ENCODE assay signal across 22 cellular contexts in the genomic region with DNA sequence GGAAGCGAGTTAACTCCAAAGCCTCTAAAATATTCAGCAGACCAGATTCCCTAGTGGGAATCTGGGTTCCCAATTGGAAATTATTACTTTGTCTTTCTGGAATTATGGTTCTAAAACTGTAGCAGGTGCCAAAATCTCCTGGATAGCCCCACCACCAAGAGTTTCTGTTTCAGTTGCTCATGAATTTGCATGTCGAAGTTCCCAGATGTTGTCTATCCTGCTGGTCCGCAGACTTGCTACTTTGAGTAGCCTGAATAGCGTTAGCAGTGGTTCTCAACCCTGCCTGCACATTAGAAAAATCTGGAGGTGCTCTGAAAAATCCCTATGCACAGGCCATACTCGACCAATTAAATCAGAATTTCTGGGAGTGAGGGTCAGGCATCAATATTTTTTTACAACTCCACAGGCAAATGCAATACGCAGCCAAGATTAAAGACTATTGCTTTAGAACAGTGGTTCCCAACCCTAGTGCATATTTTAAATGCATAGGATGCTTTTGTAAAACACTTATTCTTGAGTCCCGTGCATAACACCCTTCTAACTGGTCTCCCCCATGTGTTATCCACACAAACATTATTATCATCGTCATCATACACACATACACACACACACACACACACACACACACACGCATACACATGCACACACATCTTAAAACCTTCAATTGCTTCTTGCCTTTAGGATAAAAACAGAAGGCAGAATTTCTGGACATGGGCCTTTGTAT.
DNase-seq lines count a peak whose midpoint lies in the region; ATAC-seq and TF ChIP-seq lines count a peak whose summit lies in the region.
"Had no signal": no experiment of that assay in that cellular context is flagged by ENCODE, and none has a peak within 500 bp of the region (broad histone marks: within the 10 kb centered on the region; RNA-seq: fewer than 3 reads in every experiment).

No MANE protein-coding gene starts in this region.

- H3K36me3 ChIP-seq in mammary epithelial cell (ENCODE audit: insufficient read depth, low read length) (no peaks in the 10 kb centered on the region), lower lobe of right lung (no peaks in the 10 kb centered on the region), tibial artery (no peaks in the 10 kb centered on the region)
- H3K36me3 ChIP-seq: BLaER1, MG63, SJCRH30 had no signal

- H2AFZ ChIP-seq in mammary epithelial cell (ENCODE audit: low read depth, low read length), result peak overlapping the region; percentile 67

- WGBS in mammary epithelial cell (ENCODE audit: low coverage, missing lambda C conversion rate), result 78% methylated on average over 9 of the region's 9 CpGs

- no peaks in the 10 kb centered on the region for H3K79me2 ChIP-seq in mammary epithelial cell (ENCODE audit: insufficient read depth, low read length)

- CTCF ChIA-PET in mammary epithelial cell (lab: Charles Lee; ENCODE audit: low non-redundant PET) (no interaction called here), RWPE1 (lab: Yijun Ruan, JAX) (interaction anchor here (0.6 kb wide), 1 partner anchor 204 kb away, joined by 3 read pairs; no protein-coding TSS in a partner anchor)

- POLR2A ChIA-PET in RWPE1 (lab: Yijun Ruan, JAX; ENCODE audit: low non-redundant PET), result no interaction called here

- ATAC-seq in Right ventricle myocardium superior (ENCODE audit: poor library complexity), result peak; percentile 38
- ATAC-seq in lower lobe of right lung, result no peak
- ATAC-seq: activated CD8-positive, alpha-beta memory T cell treated with anti-CD3 and anti-CD28 coated beads, Interleukin-2, amount 10 ng/mL, durations not matched to agents 7 days and 5 days; activated T-helper 17 cell treated with anti-CD3 and anti-CD28 coated beads, Interleukin-2, amount 50 U/mL, for 72 hours; T-helper 17 cell had no signal

- H4K20me1 ChIP-seq in mammary epithelial cell (ENCODE audit: insufficient read depth, low read length), result no peaks in the 10 kb centered on the region
- H4K20me1 ChIP-seq: BLaER1 had no signal

- H3K27ac ChIP-seq in mammary epithelial cell (ENCODE audit: insufficient read depth, low read depth, low read length) (no peak overlapping the region), lower lobe of right lung (peak overlapping the region; percentile 25), tibial artery (peak overlapping the region; percentile 56 to 66), RWPE1 (no peak overlapping the region)
- H3K27ac ChIP-seq: BLaER1, dorsolateral prefrontal cortex, SJCRH30 had no signal

- DNase-seq in Right ventricle myocardium superior, result no peak
- no peak for DNase-seq in cardiac septum (ENCODE audit: low spot score)
- no peak for DNase-seq in mammary epithelial cell
- no peak for DNase-seq in lower lobe of right lung
- no peak for DNase-seq in tibial artery
- no peak for DNase-seq in COLO668 (lab: John Stamatoyannopoulos, UW; ENCODE audit: unreplicated experiment)
- no peak for DNase-seq in NOMO-1 treated with DMSO at 0.1 percent for 48 hours (lab: John Stamatoyannopoulos, UW; ENCODE audit: unreplicated experiment)
- DNase-seq in RWPE1 (ENCODE audit: low spot score), result no peak
- DNase-seq: activated CD4-positive, alpha-beta T cell treated with anti-CD3 and anti-CD28 coated beads, Interleukin-2, amount 10 ng/mL, durations not matched to agents 24 days and 14 days; activated CD8-positive, alpha-beta memory T cell treated with anti-CD3 and anti-CD28 coated beads, Interleukin-2, amount 10 ng/mL, durations not matched to agents 7 days and 5 days; Calu3; dorsolateral prefrontal cortex; erythroblast; NCI-H1436; NCI-H2171; NCI-H69; SJCRH30; substantia nigra; T-helper 17 cell had no signal

- dilution Hi-C loops in mammary epithelial cell (cut with HindIII; ENCODE audit: low sequenced_read_pairs), result no loop called here

- TF ChIP-seq CTCF in mammary epithelial cell (conservative IDR thresholded peaks at IDR 0.05 in 1 of 2, IDR thresholded peaks at IDR 0.05 in 1 of 2; ENCODE audit: extremely low read depth in 1 of 2, insufficient read depth in 1 of 2, low read depth in 1 of 2, low read length in 2 of 2) (no peak), lower lobe of right lung (IDR thresholded peaks at IDR 0.05) (no peak), tibial artery (IDR thresholded peaks at IDR 0.05) (no peak), RWPE1 (conservative IDR thresholded peaks at IDR 0.05; ENCODE audit: low read depth) (no peak)

- no peaks in the 10 kb centered on the region for H3K9me3 ChIP-seq in mammary epithelial cell (replicated peaks; ENCODE audit: insufficient read depth, low read length)
- no peaks in the 10 kb centered on the region for H3K9me3 ChIP-seq in lower lobe of right lung
- no peaks in the 10 kb centered on the region for H3K9me3 ChIP-seq in tibial artery
- H3K9me3 ChIP-seq: BLaER1, MG63 had no signal

- H3K4me3 ChIP-seq in mammary epithelial cell (replicated peaks in 1 of 3; ENCODE audit: insufficient read depth in 1 of 3, low read depth in 2 of 3, low read length in 3 of 3) (no peak overlapping the region), lower lobe of right lung (no peak overlapping the region), tibial artery (no peak overlapping the region)
- H3K4me3 ChIP-seq: BLaER1, dorsolateral prefrontal cortex, MG63, SJCRH30 had no signal

- no peak overlapping the region for H3K4me2 ChIP-seq in mammary epithelial cell (ENCODE audit: insufficient read depth, low read depth, low read length)
- H3K4me2 ChIP-seq: BLaER1 had no signal

- H3K4me1 ChIP-seq in mammary epithelial cell (ENCODE audit: insufficient read depth, low read length), result peaks cover 13% of the 10 kb centered on the region
- H3K4me1 ChIP-seq in lower lobe of right lung, result peaks cover 8% of the 10 kb centered on the region
- H3K4me1 ChIP-seq in tibial artery, result peaks cover 0 to 56% (median 35%) of the 10 kb centered on the region in 4 donors

- BruUV-seq in mammary epithelial cell (replicated peaks; lab: Mats Ljungman, UMichigan), result no TSS peak

- intact Hi-C loops in Right ventricle myocardium superior (cut with DNase I) (no loop called here), cardiac septum (cut with DNase I) (loop anchor here (5.0 kb wide), 1 partner anchor 47 kb away; no protein-coding TSS in a partner anchor), mammary epithelial cell (cut with micrococcal nuclease) (no loop called here), lower lobe of right lung (cut with DNase I) (no loop called here), tibial artery (cut with DNase I; ENCODE audit: low total_unique reads) (no loop called here)

- in situ Hi-C loops in mammary epithelial cell (cut with MboI; ENCODE audit: low sequenced_read_pairs in 2 of 2), result no loop called here

- no peaks in the 10 kb centered on the region for H3K27me3 ChIP-seq in mammary epithelial cell (ENCODE audit: insufficient read depth, low read length)
- H3K27me3 ChIP-seq in lower lobe of right lung (ENCODE audit: low read depth), result no peaks in the 10 kb centered on the region
- no peaks in the 10 kb centered on the region for H3K27me3 ChIP-seq in tibial artery
- H3K27me3 ChIP-seq: BLaER1, dorsolateral prefrontal cortex, MG63, SJCRH30 had no signal

- H3K9ac ChIP-seq in mammary epithelial cell (ENCODE audit: insufficient read depth, low read length), result no peak overlapping the region
- H3K9ac ChIP-seq: BLaER1 had no signal

Comparison
In these comparisons a context has a peak if more than half of its experiments do, and no peak if none do; other contexts are left out.
1. H3K27ac ChIP-seq: peak in lower lobe of right lung (single experiment) and tibial artery (2 of 2); none in mammary epithelial cell (single experiment) and RWPE1 (single experiment).